In the genomic region with DNA sequence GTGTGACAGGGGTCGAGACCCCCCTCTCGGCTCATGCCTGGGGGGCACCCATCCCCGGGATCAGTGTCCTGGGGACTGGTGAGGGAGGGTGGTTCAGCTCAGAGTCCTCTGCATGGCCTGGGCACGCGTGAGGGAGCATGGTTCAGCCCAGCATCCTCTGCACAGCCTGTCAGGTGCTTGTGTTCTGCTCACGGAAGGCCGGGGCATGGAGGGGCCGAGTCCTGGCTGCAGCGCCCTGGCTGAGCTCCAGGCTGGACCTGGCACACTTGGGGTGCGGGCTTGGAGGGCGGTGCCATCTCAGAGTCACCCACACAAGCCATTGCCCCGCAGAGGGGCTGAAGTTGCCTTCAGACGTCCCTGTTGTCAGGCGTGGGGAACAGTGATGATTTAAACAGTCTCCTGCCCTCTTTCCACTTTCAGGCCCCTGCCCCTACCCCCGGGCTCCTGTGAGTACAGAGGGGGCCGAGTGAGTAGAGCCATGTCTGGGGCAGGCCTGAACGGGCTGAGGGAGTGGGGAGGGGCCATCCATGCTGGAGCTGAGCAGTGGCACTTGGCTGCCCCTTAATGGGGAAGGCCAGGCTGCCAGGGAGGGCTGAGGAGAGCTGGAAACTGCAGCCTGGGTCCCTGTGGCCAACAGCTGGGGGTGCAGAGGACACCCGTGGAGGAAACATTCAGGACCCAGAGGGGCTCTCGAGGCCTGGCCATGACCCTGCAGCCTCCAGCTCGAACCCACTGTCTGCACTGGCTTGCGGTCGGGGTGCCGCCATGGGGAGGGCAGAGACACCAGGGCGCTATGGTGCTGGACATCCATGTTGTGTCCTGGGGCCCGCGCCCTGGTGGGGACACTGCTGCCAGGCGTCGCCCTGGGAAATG, we compare ENCODE assay signal across 15 cellular contexts.
"Had no signal": no experiment of that assay in that cellular context is flagged by ENCODE, and none has a peak within 500 bp of the region (broad histone marks: within the 10 kb centered on the region; RNA-seq: fewer than 3 reads in every experiment).

No MANE protein-coding gene starts in this region.

- H3K27ac ChIP-seq: ascending aorta, cardiac muscle cell, esophagus muscularis mucosa, psoas muscle, sigmoid colon had no signal

- DNase-seq: activated CD4-positive, alpha-beta T cell treated with anti-CD3 and anti-CD28 coated beads for 1 hour; activated CD4-positive, alpha-beta T cell treated with anti-CD3 and anti-CD28 coated beads, Interleukin-2, amount 50 U/mL, for 48 hours; activated CD8-positive, alpha-beta memory T cell treated with anti-CD3 and anti-CD28 coated beads, Interleukin-2, amount 50 U/mL, for 4 hours; left colon; mammary epithelial cell; natural killer cell; sigmoid colon; stimulated activated CD4-positive, alpha-beta T cell treated with anti-CD3 and anti-CD28 coated beads, Interleukin-12 subunit alpha, Interleukin-12 subunit beta, amount 100 ng/mL, for 4 hours; stimulated activated naive CD4-positive, alpha-beta T cell; SW 1271; T-helper 9 cell had no signal

- ATAC-seq: left colon, natural killer cell had no signal

- H3K9me3 ChIP-seq: ascending aorta, psoas muscle, sigmoid colon had no signal

- H3K4me3 ChIP-seq: ascending aorta, cardiac muscle cell, esophagus muscularis mucosa, psoas muscle, sigmoid colon had no signal

- H3K36me3 ChIP-seq: cardiac muscle cell had no signal

- H3K27me3 ChIP-seq: ascending aorta, esophagus muscularis mucosa, sigmoid colon had no signal

- H3K4me1 ChIP-seq: ascending aorta had no signal
